ENCODE assay signal across 20 cellular contexts in the genomic region with DNA sequence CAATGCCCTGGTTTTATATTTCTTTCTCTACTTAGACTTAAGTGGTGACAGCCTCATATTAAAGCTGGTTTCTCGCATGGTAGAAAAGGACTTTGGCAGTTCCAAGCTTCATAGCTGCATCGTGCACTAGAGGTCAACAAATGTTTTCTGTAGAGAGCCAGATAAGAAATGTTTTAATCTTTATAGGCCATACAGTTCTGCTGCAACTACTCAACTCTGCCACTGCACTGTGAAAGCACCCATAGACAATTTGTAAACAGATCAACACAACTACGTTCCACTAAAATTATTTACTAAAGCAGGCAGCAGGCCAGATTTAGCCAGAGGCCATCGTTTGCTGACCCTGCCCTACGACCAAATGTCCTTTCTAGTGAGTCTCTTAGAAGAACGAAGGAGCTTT. TPM values are rescaled to one million over a fixed set of nuclear protein-coding genes. Genes with fewer than 3 reads are reported as not detected.
DNase-seq lines count a peak whose midpoint lies in the region; ATAC-seq, FAIRE-seq and TF ChIP-seq lines count a peak whose summit lies in the region.
"Had no signal": no experiment of that assay in that cellular context is flagged by ENCODE, and none has a peak within 500 bp of the region (broad histone marks: within the 10 kb centered on the region; RNA-seq: fewer than 3 reads in every experiment).

No MANE protein-coding gene starts in this region.

- H3K4me2 ChIP-seq in HepG2 (ENCODE audit: low read depth, low read length), result no peak overlapping the region

- BruUV-seq in HepG2 (replicated peaks; lab: Mats Ljungman, UMichigan) (no TSS peak), MCF 10A (replicated peaks; lab: Mats Ljungman, UMichigan) (no TSS peak)

- ATAC-seq in HepG2, result no peak
- ATAC-seq in left lobe of liver, result peak; percentile 86
- ATAC-seq: HCT116 had no signal

- peak overlapping the region in 1 of 2 donors; percentile 38 for H3K27ac ChIP-seq in liver (ENCODE audit: low read depth in 1 of 2, low read length in 2 of 2)
- no peak overlapping the region for H3K27ac ChIP-seq in HepG2 (ENCODE audit: extremely low read length, insufficient read depth, low read length)
- H3K27ac ChIP-seq: SK-N-MC had no signal

- in situ Hi-C loops in HepG2 (cut with HindIII; ENCODE audit: extremely low pct_ligation_motif_present, low pct_unique_long_range_greater_than_20kb), result no loop called here

- intact Hi-C loops in HepG2 (cut with micrococcal nuclease; ENCODE audit: unreplicated experiment) (no loop called here), MCF 10A (cut with micrococcal nuclease) (no loop called here)

- TF ChIP-seq EP300 in HepG2 (IDR thresholded peaks at IDR 0.05; ENCODE audit: low read depth in 2 of 2, low read length in 2 of 2), result no peak
- no peak for TF ChIP-seq EP300 in HepG2 (CRISPR knock-in tag; IDR thresholded peaks at IDR 0.05; ENCODE audit: borderline replicate concordance)

- no peaks in the 10 kb centered on the region for H3K79me2 ChIP-seq in HepG2 (ENCODE audit: insufficient read depth, low read length)

- DNase-seq in HepG2 (ENCODE audit: low spot score) (no peak), fibroblast of villous mesenchyme (ENCODE audit: low read depth) (peak; percentile 77), left lobe of liver (ENCODE audit: low spot score) (peak; percentile 59), DMS153 (lab: John Stamatoyannopoulos, UW) (no peak), MCF 10A (ENCODE audit: unreplicated experiment) (no peak), Ammon's horn (ENCODE audit: low spot score) (no peak)
- DNase-seq: C1 segment of cervical spinal cord; DND-41; GOT3; NCI-H1105 treated with DMSO at 0.1 percent for 48 hours; NCI-H1694; NCI-H2081 treated with DMSO at 0.1 percent for 48 hours; NCI-H510A; NCI-H748 treated with DMSO at 0.1 percent for 48 hours; NK-92 treated with Interleukin-12 subunit alpha and Interleukin-12 subunit beta, amount 100 ng/mL, for 24 hours; SHP77 had no signal

- H3K27me3 Mint-ChIP-seq in MCF 10A (ENCODE audit: insufficient read depth, unreplicated experiment), result no peaks in the 10 kb centered on the region

- H3K4me3 Mint-ChIP-seq in MCF 10A (ENCODE audit: unreplicated experiment), result no peak overlapping the region

- no peak for TF ChIP-seq POLR2A in HepG2 (IDR thresholded peaks at IDR 0.05; ENCODE audit: insufficient read depth in 1 of 2, low read depth in 2 of 2, low read length in 2 of 2)

- POLR2A ChIA-PET in HepG2 (lab: Yijun Ruan, JAX) (no interaction called here), MCF 10A (lab: Yijun Ruan, JAX) (interaction anchor here (0.7 kb wide), 1 partner anchor 11 kb away, joined by 3 read pairs; no protein-coding TSS in a partner anchor)

- H4K20me1 ChIP-seq in HepG2 (ENCODE audit: insufficient read depth, low read length), result no peaks in the 10 kb centered on the region

- H3K27ac Mint-ChIP-seq in MCF 10A (ENCODE audit: low read depth, unreplicated experiment), result no peak overlapping the region

- TF ChIP-seq CTCF in liver (IDR thresholded peaks at IDR 0.05; ENCODE audit: low read depth, low read length, missing input control), result peak; percentile 26
- TF ChIP-seq CTCF in HepG2 (CRISPR knock-in tag; IDR thresholded peaks at IDR 0.05), result no peak
- TF ChIP-seq CTCF in fibroblast of villous mesenchyme (IDR thresholded peaks at IDR 0.05; ENCODE audit: insufficient read depth, low read depth, low read length), result no peak
- no peak for TF ChIP-seq CTCF in MCF 10A (IDR thresholded peaks at IDR 0.05; ENCODE audit: unreplicated experiment)

- no peaks in the 10 kb centered on the region for H3K9me3 Mint-ChIP-seq in MCF 10A (ENCODE audit: unreplicated experiment)

- H3K9ac ChIP-seq in liver (ENCODE audit: low read depth in 1 of 2, low read length in 2 of 2) (no peak overlapping the region), HepG2 (ENCODE audit: insufficient read depth, low read depth, low read length) (no peak overlapping the region)

- H3K27me3 ChIP-seq in liver (ENCODE audit: control insufficient read depth in 4 of 4, insufficient read depth in 4 of 4, low read length in 3 of 4), result no peaks in the 10 kb centered on the region
- H3K27me3 ChIP-seq in HepG2 (ENCODE audit: control insufficient read depth in 1 of 2, insufficient read depth in 2 of 2, low read length in 2 of 2), result no peaks in the 10 kb centered on the region; a peak in 1 of 5 replicates

- H3K4me3 ChIP-seq in liver (ENCODE audit: low read depth in 1 of 3, low read length in 3 of 3) (no peak overlapping the region), HepG2 (replicated peaks in 1 of 3; ENCODE audit: insufficient read depth in 1 of 3, low read depth in 2 of 3, low read length in 3 of 3) (no peak overlapping the region), fibroblast of villous mesenchyme (ENCODE audit: low read depth, low read length) (no peak overlapping the region)
- H3K4me3 ChIP-seq: SK-N-MC had no signal

- H3K9me3 ChIP-seq in liver (ENCODE audit: control insufficient read depth in 4 of 4, low read length in 3 of 4), result no peaks in the 10 kb centered on the region
- no peaks in the 10 kb centered on the region for H3K9me3 ChIP-seq in HepG2 (ENCODE audit: low read length)

- H3K36me3 ChIP-seq in liver (ENCODE audit: control insufficient read depth in 4 of 4, insufficient read depth in 3 of 4, low read depth in 1 of 4, low read length in 3 of 4) (no peaks in the 10 kb centered on the region), HepG2 (replicated peaks in 1 of 2; ENCODE audit: control insufficient read depth in 1 of 2, insufficient read depth in 2 of 2, low read length in 2 of 2) (0 out of 5 replicates have a peak, but pooled peaks cover 0 to 5% of the 10 kb centered on the region in 2 experiments)

- no peak for FAIRE-seq in HepG2 (lab: Jason Lieb, UNC)
- FAIRE-seq: RCC 7860 had no signal

- TF ChIP-seq RAD21 in liver (IDR thresholded peaks at IDR 0.05) (peak in 1 of 2 donors; percentile 15), HepG2 (CRISPR knock-in tag; IDR thresholded peaks at IDR 0.05) (no peak)

- H3K4me1 ChIP-seq in liver (ENCODE audit: control insufficient read depth in 4 of 4, insufficient read depth in 4 of 4, low read length in 3 of 4), result peaks cover 0 to 21% (median 11%) of the 10 kb centered on the region in 4 donors
- no peaks in the 10 kb centered on the region for H3K4me1 ChIP-seq in HepG2 (ENCODE audit: insufficient read depth, low read length)

- peaks cover 34% of the 10 kb centered on the region for H3K36me3 Mint-ChIP-seq in MCF 10A (ENCODE audit: insufficient read depth, unreplicated experiment)

- no peak overlapping the region for H2AFZ ChIP-seq in HepG2 (ENCODE audit: low read length)

- 26% methylated on average over 6 of the region's 6 CpGs for WGBS in liver
- WGBS in HepG2 (ENCODE audit: low lambda C conversion rate), result 71% methylated on average over 6 of the region's 6 CpGs

- CTCF ChIA-PET in HepG2 (lab: Yijun Ruan, JAX; ENCODE audit: low intra/inter-chr PET ratio, low total read pairs) (no interaction called here), MCF 10A (lab: Yijun Ruan, JAX) (interaction anchor here (0.6 to 1.6 kb wide), 4 partner anchors 12 to 1600 kb away, joined by 3 to 4 read pairs (median 3); no protein-coding TSS in a partner anchor)

- peaks cover 5% of the 10 kb centered on the region for H3K4me1 Mint-ChIP-seq in MCF 10A (ENCODE audit: insufficient read depth, unreplicated experiment)

TF ChIP-seq in liver, 16 proteins besides CTCF, POLR2A, EP300 and RAD21 (continues in another document):
- no peak for TF ChIP-seq EGR1 (IDR thresholded peaks at IDR 0.05; ENCODE audit: low read depth in 2 of 2)

TF ChIP-seq in HepG2, 621 proteins besides CTCF, POLR2A, EP300 and RAD21:
- TF ChIP-seq ZBTB34 (CRISPR knock-in tag; IDR thresholded peaks at IDR 0.05) (no peak), ZNF510 (CRISPR knock-in tag; IDR thresholded peaks at IDR 0.05; ENCODE audit: low read depth) (no peak), ZMYM2 (CRISPR knock-in tag; IDR thresholded peaks at IDR 0.05) (no peak)

RNA-seq across cellular contexts. Expression of gene CSGALNACT2, which starts 36.7 kb away (rescaled TPM):
- 10 to 100 TPM in 1 of 2 donors, 1 to 10 TPM in 1; 6.1 to 11.0 TPM for total RNA-seq in liver
- polyA plus RNA-seq in liver, result 1 to 10 TPM; 4.1 to 6.0 TPM
- 3.3 and 3.6 TPM in 2 replicates for total RNA-seq in HepG2 (2016; rRNA removed; fragmentation: Illumina TruSeq; extraction: Trizol)
- 9.3 and 11.5 TPM in 2 replicates for total RNA-seq in HepG2 (2016; cell fraction: cytosol; rRNA removed; fragmentation: Illumina TruSeq; extraction: Trizol; ENCODE audit: low read depth)
- total RNA-seq in HepG2 (2016; cell fraction: insoluble cytoplasmic fraction; rRNA removed; fragmentation: Illumina TruSeq; extraction: Trizol), result 3.5 and 3.7 TPM in 2 replicates
- total RNA-seq in HepG2 (2016; cell fraction: membrane; rRNA removed; fragmentation: Illumina TruSeq; extraction: Trizol), result 9.4 and 11.4 TPM in 2 replicates
- 4.3 and 4.5 TPM in 2 replicates for total RNA-seq in HepG2 (2016; cell fraction: nucleus; rRNA removed; fragmentation: Illumina TruSeq; extraction: Trizol)
- polyA plus RNA-seq in HepG2 (2011; rRNA removed), result 7.1 and 8.2 TPM in 2 replicates
- 3.4 and 6.9 TPM in 2 replicates for polyA plus RNA-seq in HepG2 (2011; cell fraction: cytosol; rRNA removed)
- 5.3 and 8.7 TPM in 2 replicates for polyA plus RNA-seq in HepG2 (2011; cell fraction: nucleus; rRNA removed)
- 5.8 and 10.3 TPM in 2 replicates for polyA plus RNA-seq in HepG2 (2012)
- 1.3 and 1.5 TPM in 2 replicates for polyA plus RNA-seq in HepG2 (2016; cell fraction: cytosol; fragmentation: Illumina TruSeq; extraction: Trizol; ENCODE audit: low read depth)
- polyA plus RNA-seq in HepG2 (2016; cell fraction: insoluble cytoplasmic fraction; fragmentation: Illumina TruSeq; extraction: Trizol; ENCODE audit: low read depth), result 5.7 TPM in 2 replicates
- 3.9 and 4.4 TPM in 2 replicates for polyA plus RNA-seq in HepG2 (2016; cell fraction: membrane; fragmentation: Illumina TruSeq; extraction: Trizol; ENCODE audit: low read depth)
- polyA plus RNA-seq in HepG2 (2016; cell fraction: nucleus; fragmentation: Illumina TruSeq; extraction: Trizol; ENCODE audit: insufficient read depth, low read depth), result 10.6 and 11.0 TPM in 2 replicates
- polyA minus RNA-seq in HepG2 (2011; rRNA and poly(A)+ RNA removed; ENCODE audit: low replicate concordance), result 3.1 and 4.4 TPM in 2 replicates
- polyA minus RNA-seq in HepG2 (2011; cell fraction: cytosol; rRNA and poly(A)+ RNA removed), result 5.9 and 8.1 TPM in 2 replicates
- polyA minus RNA-seq in HepG2 (2011; cell fraction: nucleus; rRNA and poly(A)+ RNA removed), result 8.2 and 10.3 TPM in 2 replicates
- total RNA-seq in fibroblast of villous mesenchyme, result 13.2 and 17.3 TPM in 2 replicates
- total RNA-seq in left lobe of liver, result 5.5 TPM
- total RNA-seq in MCF 10A (2022), result 30.0 and 32.8 TPM in 2 replicates

Comparison
In these comparisons a context has a peak if more than half of its experiments do, and no peak if none do; other contexts are left out.
1. DNase-seq: peak in fibroblast of villous mesenchyme (single experiment) and left lobe of liver (single experiment); none in HepG2 (single experiment), DMS153 (single experiment), MCF 10A (single experiment) and Ammon's horn (single experiment).